ENCODE assay signal across 6 cellular contexts in the genomic region with DNA sequence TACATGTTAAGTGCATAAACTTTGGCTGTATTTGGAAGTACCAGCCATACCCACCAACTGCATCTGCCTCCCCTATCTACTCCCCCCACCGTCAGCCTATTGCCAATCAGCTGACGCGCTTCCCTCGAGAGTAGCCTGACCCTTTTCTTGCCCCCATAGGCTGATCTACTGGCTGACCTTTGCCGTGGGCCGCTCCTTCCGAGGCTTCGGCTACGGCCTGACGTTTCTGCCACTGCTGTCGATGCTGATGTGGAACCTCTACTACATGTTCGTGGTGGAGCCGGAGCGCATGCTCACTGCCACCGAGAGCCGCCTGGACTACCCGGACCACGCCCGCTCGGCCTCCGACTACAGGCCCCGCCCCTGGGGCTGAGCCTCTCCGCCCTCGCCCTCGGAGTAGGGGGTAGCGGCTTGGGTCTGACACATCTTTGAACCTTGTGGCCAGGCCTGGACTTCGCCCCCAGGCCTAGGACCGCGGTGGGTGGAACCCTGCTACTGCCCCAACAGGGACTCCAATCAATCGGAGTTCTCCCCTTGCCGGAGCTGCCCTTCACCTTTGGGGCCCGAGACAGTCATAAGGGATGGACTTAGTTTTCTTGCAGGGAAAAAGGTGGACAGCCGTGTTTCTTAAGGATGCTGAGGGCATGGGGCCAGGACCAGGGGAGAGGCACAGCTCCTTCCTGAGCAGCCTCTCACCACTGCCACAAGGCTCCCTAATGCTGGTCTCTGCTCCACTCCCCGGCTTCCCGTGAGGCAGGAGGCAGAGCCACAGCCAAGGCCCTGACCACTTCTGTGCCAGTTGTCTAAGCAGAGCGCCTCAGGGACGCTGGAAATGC. TPM values are rescaled to one million over a fixed set of nuclear protein-coding genes. Genes with fewer than 3 reads are reported as not detected.
DNase-seq lines count a peak whose midpoint lies in the region; ATAC-seq lines count a peak whose summit lies in the region.

No MANE protein-coding gene starts in this region.

- peak overlapping the region; percentile 39 for H3K9ac ChIP-seq in rectal smooth muscle tissue (ENCODE audit: low read length)

- ATAC-seq in GM21447 (IDR thresholded peaks at IDR 0.05; ENCODE audit: unreplicated experiment), result peak; percentile 53
- no peak for ATAC-seq in HG03565 (IDR thresholded peaks at IDR 0.05; ENCODE audit: unreplicated experiment)

- H3K4me1 ChIP-seq in SJSA1 (replicated peaks) (peaks cover 10% of the 10 kb centered on the region), rectal smooth muscle tissue (ENCODE audit: control insufficient read depth, insufficient read depth, low read length) (peaks cover 11% of the 10 kb centered on the region)

- peak overlapping the region; percentile 26 for H3K4me3 ChIP-seq in SJSA1
- peak overlapping the region; percentile 69 for H3K4me3 ChIP-seq in rectal smooth muscle tissue (ENCODE audit: low read length)

- no peaks in the 10 kb centered on the region for H3K9me3 ChIP-seq in SJSA1 (replicated peaks)

- H3K27ac ChIP-seq in SJSA1, result no peak overlapping the region
- H3K27ac ChIP-seq in rectal smooth muscle tissue (ENCODE audit: low read depth, low read length), result peak overlapping the region; percentile 77

- H3K27me3 ChIP-seq in SJSA1 (replicated peaks) (no peaks in the 10 kb centered on the region), rectal smooth muscle tissue (ENCODE audit: control insufficient read depth, insufficient read depth, low read length) (no peaks in the 10 kb centered on the region)

- H3K36me3 ChIP-seq in SJSA1 (peaks cover 20% of the 10 kb centered on the region), rectal smooth muscle tissue (ENCODE audit: control insufficient read depth, insufficient read depth, low read length) (no peaks in the 10 kb centered on the region)

- peak; percentile 25 to 69 for DNase-seq in SJSA1 (ENCODE audit: low read depth in 1 of 2, low spot score in 2 of 2)
- peak; percentile 86 for DNase-seq in globus pallidus (ENCODE audit: low spot score)
- DNase-seq in NCI-H345 treated with DMSO at 0.1 percent for 48 hours (lab: John Stamatoyannopoulos, UW; ENCODE audit: unreplicated experiment), result no peak

RNA-seq across cellular contexts. Expression of gene GLMP, which starts 4.0 kb away (rescaled TPM):
- 30.0 and 32.0 TPM in 2 replicates for total RNA-seq in SJSA1 (2014; rRNA removed; shearing (Covaris generic))

RNA-seq across cellular contexts. Expression of gene TMEM79, which starts 7.3 kb away (rescaled TPM):
- 0.69 and 1.9 TPM in 2 replicates for total RNA-seq in SJSA1 (2014; rRNA removed; shearing (Covaris generic))

RNA-seq across cellular contexts. Expression of gene VHLL, which starts 7.7 kb away (rescaled TPM):
- total RNA-seq in SJSA1 (2014; rRNA removed; shearing (Covaris generic)), result not detected in 2 replicates

RNA-seq across cellular contexts. Expression of gene SMG5, which starts 8.8 kb away (rescaled TPM):
- 49.8 and 68.2 TPM in 2 replicates for total RNA-seq in SJSA1 (2014; rRNA removed; shearing (Covaris generic))

RNA-seq across cellular contexts. Expression of gene PAQR6, which starts 43.6 kb away (rescaled TPM):
- total RNA-seq in SJSA1 (2014; rRNA removed; shearing (Covaris generic)), result 0.16 and 0.32 TPM in 2 replicates
